ENCODE assay signal across 14 cellular contexts in genomic region chr4:184371390-184371787, GRCh38.
DNase-seq lines count a peak whose midpoint lies in the region; FAIRE-seq and TF ChIP-seq lines count a peak whose summit lies in the region.
"Had no signal": no experiment of that assay in that cellular context is flagged by ENCODE, and none has a peak within 500 bp of the region (broad histone marks: within the 10 kb centered on the region; RNA-seq: fewer than 3 reads in every experiment).

No MANE protein-coding gene starts in this region.

- no peaks in the 10 kb centered on the region for H3K9me3 ChIP-seq in A673 (ENCODE audit: low read depth, low read length, poor library complexity, severe bottlenecking)
- H3K9me3 ChIP-seq in Loucy (ENCODE audit: insufficient read depth, low read depth, low read length), result no peaks in the 10 kb centered on the region
- no peaks in the 10 kb centered on the region for H3K9me3 ChIP-seq in hepatocyte (ENCODE audit: low read depth)
- no peaks in the 10 kb centered on the region for H3K9me3 ChIP-seq in osteoblast (ENCODE audit: low read depth, low read length)
- H3K9me3 ChIP-seq: MG63 had no signal

- H2AFZ ChIP-seq in Loucy (ENCODE audit: low read length), result peak overlapping the region; percentile 69; the same call in 1 of the 2 replicates
- H2AFZ ChIP-seq in hepatocyte, result no peak overlapping the region
- H2AFZ ChIP-seq in osteoblast (ENCODE audit: low read length), result no peak overlapping the region
- H2AFZ ChIP-seq: PC-9 had no signal

- H3K4me3 ChIP-seq in A673 (ENCODE audit: low read depth, low read length, poor library complexity, severe bottlenecking) (no peak overlapping the region), Loucy (ENCODE audit: low read length, poor library complexity, severe bottlenecking) (no peak overlapping the region), hepatocyte (no peak overlapping the region), osteoblast (ENCODE audit: insufficient read depth, low read length) (no peak overlapping the region)
- H3K4me3 ChIP-seq: MG63, PC-9 had no signal

- H3K27me3 ChIP-seq in A673 (replicated peaks; ENCODE audit: insufficient read depth, low read depth, low read length, poor library complexity), result no peaks in the 10 kb centered on the region
- no peaks in the 10 kb centered on the region for H3K27me3 ChIP-seq in Loucy (ENCODE audit: insufficient read depth, low read length, poor library complexity, severe bottlenecking)
- no peaks in the 10 kb centered on the region for H3K27me3 ChIP-seq in hepatocyte
- no peaks in the 10 kb centered on the region for H3K27me3 ChIP-seq in osteoblast (ENCODE audit: insufficient read depth, low read length)
- H3K27me3 ChIP-seq: MG63 had no signal

- FAIRE-seq in D721Med (lab: Jason Lieb, UNC), result no peak
- FAIRE-seq: A204.1 had no signal

- no peaks in the 10 kb centered on the region for H4K20me1 ChIP-seq in Loucy (ENCODE audit: insufficient read depth, low read length, poor library complexity, severe bottlenecking)
- H4K20me1 ChIP-seq in hepatocyte (ENCODE audit: insufficient read depth, poor library complexity, severe bottlenecking), result no peaks in the 10 kb centered on the region
- H4K20me1 ChIP-seq in osteoblast (ENCODE audit: insufficient read depth, low read length), result no peaks in the 10 kb centered on the region

- H3K9ac ChIP-seq in Loucy (ENCODE audit: low read depth, low read length, poor library complexity, severe bottlenecking), result peak overlapping the region; percentile 24

- POLR2A ChIA-PET in A673 (lab: Charles Lee; ENCODE audit: low non-redundant PET), result interaction anchor here (1.5 kb wide), 1 partner anchor 103 kb away, joined by 11 read pairs; the partner anchor contains the start of gene IRF2

- DNase-seq in A673 (ENCODE audit: low spot score), result no peak
- DNase-seq in hepatocyte (ENCODE audit: low spot score), result no peak
- DNase-seq in osteoblast (ENCODE audit: insufficient read length, low spot score, missing footprints), result no peak
- DNase-seq in D721Med (ENCODE audit: insufficient read length, low spot score), result no peak
- no peak for DNase-seq in superior temporal gyrus (ENCODE audit: extremely low spot score)
- no peak for DNase-seq in NCI-H1694 (lab: John Stamatoyannopoulos, UW)
- DNase-seq: DMS53, GOT3, MG63, NCI-H1092, NCI-H524, PC-9 had no signal

- H3K27ac ChIP-seq in A673 (ENCODE audit: low read depth, low read length, poor library complexity, severe bottlenecking), result peak overlapping the region; percentile 99
- peak overlapping the region; percentile 56 for H3K27ac ChIP-seq in hepatocyte
- H3K27ac ChIP-seq in osteoblast (ENCODE audit: low read depth, low read length), result peak overlapping the region; percentile 86
- H3K27ac ChIP-seq: PC-9 had no signal

- H3K79me2 ChIP-seq in Loucy (ENCODE audit: insufficient read depth, low read length) (no peaks in the 10 kb centered on the region), hepatocyte (no peaks in the 10 kb centered on the region), osteoblast (ENCODE audit: insufficient read depth, low read length) (no peaks in the 10 kb centered on the region)

- H3K36me3 ChIP-seq in A673 (ENCODE audit: insufficient read depth, low read length, poor library complexity, severe bottlenecking) (no peaks in the 10 kb centered on the region), Loucy (ENCODE audit: insufficient read depth, low read length) (no peaks in the 10 kb centered on the region), hepatocyte (replicated peaks; ENCODE audit: insufficient read depth, low read depth) (no peaks in the 10 kb centered on the region), osteoblast (ENCODE audit: insufficient read depth, low read length) (no peaks in the 10 kb centered on the region)
- H3K36me3 ChIP-seq: MG63 had no signal

- H3K9me2 ChIP-seq in Loucy (replicated peaks; ENCODE audit: low read depth, low read length) (no peaks in the 10 kb centered on the region), hepatocyte (replicated peaks; ENCODE audit: insufficient read depth) (no peaks in the 10 kb centered on the region)

- H3K4me1 ChIP-seq in A673 (ENCODE audit: insufficient read depth, low read length, poor library complexity, severe bottlenecking), result peaks cover 53% of the 10 kb centered on the region
- H3K4me1 ChIP-seq in Loucy (ENCODE audit: insufficient read depth, low read length, poor library complexity, severe bottlenecking), result peaks cover 35% of the 10 kb centered on the region
- H3K4me1 ChIP-seq in hepatocyte (ENCODE audit: insufficient read depth), result peaks cover 7% of the 10 kb centered on the region
- H3K4me1 ChIP-seq in osteoblast (ENCODE audit: insufficient read depth, low read length), result peaks cover 28% of the 10 kb centered on the region

- WGBS in hepatocyte (ENCODE audit: low lambda C conversion rate, missing lambda C conversion rate), result 86% methylated on average over 12 of the region's 12 CpGs

- no peak for TF ChIP-seq CTCF in A673 (conservative IDR thresholded peaks at IDR 0.05; ENCODE audit: low read depth, low read length)
- no peak for TF ChIP-seq CTCF in Loucy (conservative IDR thresholded peaks at IDR 0.05; ENCODE audit: low read length)
- no peak for TF ChIP-seq CTCF in hepatocyte (IDR thresholded peaks at IDR 0.05; ENCODE audit: poor library complexity)
- no peak for TF ChIP-seq CTCF in osteoblast (IDR thresholded peaks at IDR 0.05; ENCODE audit: extremely low read depth, low read depth, low read length)
- no peak for TF ChIP-seq CTCF in D721Med (IDR thresholded peaks at IDR 0.05; ENCODE audit: insufficient read depth, missing control alignments)

- H3F3A ChIP-seq in Loucy (ENCODE audit: low read depth), result no peaks in the 10 kb centered on the region; the same call in 1 of the 2 replicates

- intact Hi-C loops in A673 (cut with micrococcal nuclease; ENCODE audit: unreplicated experiment), result loop anchor here (5.0 kb wide), 1 partner anchor 276 kb away; the partner anchor contains the start of genes CASP3 and PRIMPOL

- BruUV-seq in A673 (replicated peaks; lab: Mats Ljungman, UMichigan), result no TSS peak

- CTCF ChIA-PET in A673 (lab: Charles Lee), result no interaction called here

- H3K4me2 ChIP-seq in Loucy (ENCODE audit: low read depth, low read length, poor library complexity, severe bottlenecking) (peak overlapping the region; percentile 24), hepatocyte (no peak overlapping the region), osteoblast (ENCODE audit: insufficient read depth, low read length) (no peak overlapping the region)
- H3K4me2 ChIP-seq: PC-9 had no signal
